Comparison of ENCODE assay signal across 1 cellular context in the genomic region with DNA sequence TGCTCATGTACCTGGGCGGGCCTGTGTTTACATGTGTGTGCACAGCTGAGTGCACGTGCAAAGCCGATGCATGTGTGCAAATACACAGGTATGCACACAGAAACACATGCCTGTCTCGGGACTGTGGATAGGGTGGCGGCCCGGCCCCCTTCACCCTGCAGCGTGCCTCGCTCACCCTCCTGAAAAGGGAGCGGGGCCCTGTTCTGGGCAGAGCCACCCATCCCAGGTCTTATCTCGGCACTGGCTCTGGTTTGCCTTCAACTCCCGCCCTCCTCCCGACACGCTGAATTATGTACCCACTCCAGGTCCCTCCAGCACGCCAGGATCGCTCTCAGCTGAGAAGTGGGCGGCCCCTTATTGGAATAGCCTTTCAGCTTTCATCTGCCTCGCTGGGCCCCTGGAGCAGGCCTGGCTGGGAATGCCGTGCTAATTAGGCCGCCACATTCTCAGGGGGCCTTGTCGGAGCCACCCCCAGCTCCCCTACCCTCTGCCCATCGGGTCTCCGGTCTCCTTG.
TF ChIP-seq lines count a peak whose summit lies in the region.

No MANE protein-coding gene starts in this region.

TF ChIP-seq in GM23338, 12 proteins besides CTCF, POLR2A, EP300 and RAD21 (continued from another document):
- TF ChIP-seq ZNF462 (CRISPR knock-in tag; IDR thresholded peaks at IDR 0.05) (no peak), REST (IDR thresholded peaks at IDR 0.05; ENCODE audit: unreplicated experiment) (no peak), ZNF114 (CRISPR knock-in tag; IDR thresholded peaks at IDR 0.05) (no peak), JUNB (IDR thresholded peaks at IDR 0.05; ENCODE audit: unreplicated experiment) (no peak), ZNF331 (CRISPR knock-in tag; IDR thresholded peaks at IDR 0.05; ENCODE audit: low read depth) (no peak), STAT1 (IDR thresholded peaks at IDR 0.05; ENCODE audit: unreplicated experiment) (no peak)
- TF ChIP-seq, protein P1, sequence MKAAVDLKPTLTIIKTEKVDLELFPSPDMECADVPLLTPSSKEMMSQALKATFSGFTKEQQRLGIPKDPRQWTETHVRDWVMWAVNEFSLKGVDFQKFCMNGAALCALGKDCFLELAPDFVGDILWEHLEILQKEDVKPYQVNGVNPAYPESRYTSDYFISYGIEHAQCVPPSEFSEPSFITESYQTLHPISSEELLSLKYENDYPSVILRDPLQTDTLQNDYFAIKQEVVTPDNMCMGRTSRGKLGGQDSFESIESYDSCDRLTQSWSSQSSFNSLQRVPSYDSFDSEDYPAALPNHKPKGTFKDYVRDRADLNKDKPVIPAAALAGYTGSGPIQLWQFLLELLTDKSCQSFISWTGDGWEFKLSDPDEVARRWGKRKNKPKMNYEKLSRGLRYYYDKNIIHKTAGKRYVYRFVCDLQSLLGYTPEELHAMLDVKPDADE (IDR thresholded peaks at IDR 0.05) = no peak
